In the genomic region with DNA sequence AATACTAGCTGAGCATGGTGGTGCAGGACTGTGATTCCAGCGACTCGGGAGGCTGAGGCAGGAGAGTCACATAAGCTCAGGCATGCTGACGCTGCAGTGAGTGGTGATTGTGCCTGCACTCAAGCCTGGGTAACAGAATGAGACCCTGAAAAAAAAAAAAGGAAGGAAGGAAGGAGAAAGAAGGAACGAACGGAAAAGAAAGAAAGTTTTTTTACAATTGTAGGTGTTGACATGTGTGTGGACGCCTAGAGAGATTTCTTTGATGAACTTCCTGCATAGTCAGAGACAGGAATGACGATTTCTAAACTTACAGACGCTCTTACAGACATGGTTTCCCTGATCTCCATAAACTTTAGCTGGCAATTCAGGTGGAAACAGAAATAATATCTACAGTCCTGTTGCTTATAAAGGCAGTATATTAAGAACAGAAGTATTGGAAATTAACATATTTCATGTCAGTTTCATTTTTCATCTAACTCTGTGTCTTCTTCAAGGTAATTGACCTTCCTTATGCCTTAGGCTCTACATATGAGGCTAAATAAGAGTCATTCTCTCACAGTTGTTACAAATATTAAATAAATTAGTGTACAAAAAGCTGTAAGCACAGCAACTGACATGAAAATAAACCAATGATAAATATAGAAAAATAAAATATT, we compare ENCODE assay signal across 11 cellular contexts. TPM values are rescaled to one million over a fixed set of nuclear protein-coding genes. Genes with fewer than 3 reads are reported as not detected.
DNase-seq lines count a peak whose midpoint lies in the region; ATAC-seq and TF ChIP-seq lines count a peak whose summit lies in the region.
"Had no signal": no experiment of that assay in that cellular context is flagged by ENCODE, and none has a peak within 500 bp of the region (broad histone marks: within the 10 kb centered on the region; RNA-seq: fewer than 3 reads in every experiment).

No MANE protein-coding gene starts in this region.

- ATAC-seq in activated CD4-positive, CD25-positive, alpha-beta regulatory T cell treated with anti-CD3 and anti-CD28 coated beads, Interleukin-2, amount 50 U/mL, for 24 hours, result peak; percentile 43 to 46

- H3K36me3 ChIP-seq in neutrophil (no peaks in the 10 kb centered on the region), esophagus muscularis mucosa (no peaks in the 10 kb centered on the region)

- no peak for DNase-seq in activated CD4-positive, CD25-positive, alpha-beta regulatory T cell (lab: John Stamatoyannopoulos, UW)
- DNase-seq in esophagus muscularis mucosa (ENCODE audit: extremely low spot score) (no peak), NCI-H82 treated with DMSO at 0.1 percent for 48 hours (lab: John Stamatoyannopoulos, UW; ENCODE audit: unreplicated experiment) (no peak)
- DNase-seq in activated CD4-positive, CD25-positive, alpha-beta regulatory T cell treated with anti-CD3 and anti-CD28 coated beads, Interleukin-2, amount 50 U/mL, for 72 hours, result no peak
- DNase-seq: NCI-H1105; stimulated activated CD4-positive, alpha-beta T cell treated with anti-CD3 and anti-CD28 coated beads, Interleukin-4, amount 100 ng/mL, for 1 hour had no signal

- TF ChIP-seq EP300 in esophagus muscularis mucosa (IDR thresholded peaks at IDR 0.05), result no peak

- H3K4me1 ChIP-seq in neutrophil (ENCODE audit: control insufficient read depth in 1 of 2, insufficient read depth in 1 of 2, low read depth in 1 of 2, low read length in 1 of 2) (peaks cover 61 to 69% of the 10 kb centered on the region in 2 experiments), esophagus muscularis mucosa (no peaks in the 10 kb centered on the region)

- H3K9me3 ChIP-seq in neutrophil (no peaks in the 10 kb centered on the region), esophagus muscularis mucosa (no peaks in the 10 kb centered on the region)

- peaks cover 2 to 3% (median 2%) of the 10 kb centered on the region in 3 donors for H3K9me3 Mint-ChIP-seq in IgD-negative memory B cell
- H3K9me3 Mint-ChIP-seq in activated naive CD4-positive, alpha-beta T cell treated with anti-CD3 and anti-CD28 coated beads, Interleukin-2, amount 50 U/mL, for 24 hours, result peaks cover 9% of the 10 kb centered on the region

- TF ChIP-seq CTCF in neutrophil (IDR thresholded peaks at IDR 0.05) (no peak), esophagus muscularis mucosa (IDR thresholded peaks at IDR 0.05) (no peak)

- H3K27me3 Mint-ChIP-seq in IgD-negative memory B cell, result no peaks in the 10 kb centered on the region
- H3K27me3 Mint-ChIP-seq in activated naive CD4-positive, alpha-beta T cell treated with anti-CD3 and anti-CD28 coated beads, Interleukin-2, amount 50 U/mL, for 24 hours, result no peaks in the 10 kb centered on the region

- peaks cover 10% of the 10 kb centered on the region for H3K36me3 Mint-ChIP-seq in IgD-negative memory B cell
- H3K36me3 Mint-ChIP-seq in activated naive CD4-positive, alpha-beta T cell treated with anti-CD3 and anti-CD28 coated beads, Interleukin-2, amount 50 U/mL, for 24 hours, result peaks cover 33% of the 10 kb centered on the region

- intact Hi-C loops in esophagus muscularis mucosa (cut with DNase I), result no loop called here

- H3K27ac Mint-ChIP-seq in IgD-negative memory B cell, result peak overlapping the region; percentile 64 to 82 (median 68)
- peak overlapping the region; percentile 98 for H3K27ac Mint-ChIP-seq in activated naive CD4-positive, alpha-beta T cell treated with anti-CD3 and anti-CD28 coated beads, Interleukin-2, amount 50 U/mL, for 24 hours

- H3K4me3 ChIP-seq in neutrophil (ENCODE audit: low read depth in 1 of 2, low read length in 1 of 2), result peak overlapping the region; percentile 63 to 87
- H3K4me3 ChIP-seq in esophagus muscularis mucosa, result no peak overlapping the region

- peak overlapping the region; percentile 80 to 95 (median 88) for H3K4me3 Mint-ChIP-seq in IgD-negative memory B cell
- peak overlapping the region; percentile 94 for H3K4me3 Mint-ChIP-seq in activated naive CD4-positive, alpha-beta T cell treated with anti-CD3 and anti-CD28 coated beads, Interleukin-2, amount 50 U/mL, for 24 hours

- H3K27me3 ChIP-seq in neutrophil (no peaks in the 10 kb centered on the region), esophagus muscularis mucosa (no peaks in the 10 kb centered on the region)

- TF ChIP-seq POLR2A in esophagus muscularis mucosa (IDR thresholded peaks at IDR 0.05; ENCODE audit: low read depth), result no peak

- peaks cover 34 to 49% (median 42%) of the 10 kb centered on the region in 3 donors for H3K4me1 Mint-ChIP-seq in IgD-negative memory B cell
- H3K4me1 Mint-ChIP-seq in activated naive CD4-positive, alpha-beta T cell treated with anti-CD3 and anti-CD28 coated beads, Interleukin-2, amount 50 U/mL, for 24 hours, result peaks cover 58% of the 10 kb centered on the region

- peak overlapping the region; percentile 89 for H3K27ac ChIP-seq in neutrophil
- no peak overlapping the region for H3K27ac ChIP-seq in esophagus muscularis mucosa (replicated peaks in 1 of 4)

- 42% methylated on average over 8 of the region's 8 CpGs for WGBS in esophagus muscularis mucosa

RNA-seq across cellular contexts. Expression of a gene that starts 4.1 kb away (rescaled TPM):
- 24.6 TPM for polyA plus RNA-seq in IgD-negative memory B cell
- 10 to 100 TPM in 1 of 4 donors, 1 to 10 TPM in 3; 1.6 to 22.5 (median 2.9) TPM for total RNA-seq in esophagus muscularis mucosa
- polyA plus RNA-seq: AG04450 had no signal

Comparison
In these comparisons a context has a peak if more than half of its experiments do, and no peak if none do; other contexts are left out.
1. H3K4me3 ChIP-seq: peak in neutrophil (2 of 2); none in esophagus muscularis mucosa (0 of 4).